In the genomic region with DNA sequence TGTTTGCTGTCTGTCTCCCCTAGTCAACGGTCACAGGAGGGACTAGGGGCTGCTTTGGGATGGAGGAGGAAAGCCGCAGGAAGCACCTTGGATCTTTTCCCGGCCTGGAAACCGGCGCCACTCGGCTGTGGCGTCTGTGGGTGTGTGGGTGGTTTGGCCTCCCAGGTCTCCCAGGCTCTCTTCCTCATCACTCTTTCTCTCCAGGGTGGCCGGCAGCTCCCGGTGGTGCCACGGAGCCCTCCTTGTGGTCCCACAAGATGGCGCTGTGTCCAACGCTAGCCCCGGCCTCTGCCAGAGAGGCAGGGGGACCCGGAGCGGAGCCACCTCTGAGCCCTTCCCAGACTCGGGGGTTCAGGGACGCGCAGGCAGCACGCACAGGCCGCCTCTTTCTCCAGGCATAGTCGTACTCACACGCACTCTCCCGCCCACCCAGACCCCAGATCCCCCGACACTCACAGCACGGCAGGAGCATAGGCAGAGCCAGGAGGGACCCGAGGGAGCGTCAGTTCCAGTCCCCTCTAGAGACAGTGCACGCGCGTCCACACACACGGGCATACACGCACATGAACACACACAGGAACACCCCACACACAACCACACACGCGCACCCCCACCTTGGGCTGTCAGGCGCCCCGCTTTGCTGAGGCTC, we compare ENCODE assay signal across 8 cellular contexts. TPM values are rescaled to one million over a fixed set of nuclear protein-coding genes. Genes with fewer than 3 reads are reported as not detected.
A peak's percentile ranks its signal among the peaks of the same experiment; 100 is the strongest.
DNase-seq lines count a peak whose midpoint lies in the region; ATAC-seq and TF ChIP-seq lines count a peak whose summit lies in the region.

No MANE protein-coding gene starts in this region.

- H3K27ac ChIP-seq in AG04450 (ENCODE audit: low read depth, low read length): no peak overlapping the region

- H3K36me3 Mint-ChIP-seq in activated CD8-positive, alpha-beta T cell treated with anti-CD3 and anti-CD28 coated beads for 36 hours (ENCODE audit: low read depth): no peaks in the 10 kb centered on the region

- H3K9me3 ChIP-seq in AG04450 (ENCODE audit: control insufficient read depth, insufficient read depth, low read length): no peaks in the 10 kb centered on the region; the same call in 1 of the 2 replicates

- intact Hi-C loops in activated CD8-positive, alpha-beta T cell treated with anti-CD3 and anti-CD28 coated beads for 36 hours (cut with micrococcal nuclease): loop anchor here (10.0 kb wide), 1 partner anchor 363 kb away; no protein-coding TSS in a partner anchor

- H3K27me3 Mint-ChIP-seq in activated CD8-positive, alpha-beta T cell treated with anti-CD3 and anti-CD28 coated beads for 36 hours: peaks cover 3% of the 10 kb centered on the region

- H3K27ac Mint-ChIP-seq in activated CD8-positive, alpha-beta T cell treated with anti-CD3 and anti-CD28 coated beads for 36 hours: no peak overlapping the region

- peak overlapping the region; percentile 34; the same call in 1 of the 2 replicates for H3K4me3 ChIP-seq in AG04450 (ENCODE audit: low read depth, low read length)

- peaks cover 6% of the 10 kb centered on the region for H3K27me3 ChIP-seq in AG04450 (ENCODE audit: control insufficient read depth, insufficient read depth, low read length)

- H3K4me3 Mint-ChIP-seq in activated CD8-positive, alpha-beta T cell treated with anti-CD3 and anti-CD28 coated beads for 36 hours: no peak overlapping the region

- peak; percentile 94 for ATAC-seq in activated CD8-positive, alpha-beta T cell treated with anti-CD3 and anti-CD28 coated beads for 36 hours
- ATAC-seq in HG02759 (IDR thresholded peaks at IDR 0.05; ENCODE audit: unreplicated experiment): no peak

- POLR2A ChIA-PET in AG04450 (lab: Yijun Ruan, JAX): interaction anchor here (0.6 to 1.1 kb wide), 2 partner anchors 11 to 367 kb away, joined by 3 to 4 read pairs; no protein-coding TSS in a partner anchor
- POLR2A ChIA-PET in activated CD8-positive, alpha-beta T cell treated with anti-CD3 and anti-CD28 coated beads for 36 hours (lab: Charles Lee): interaction anchor here (0.6 kb wide), 2 partner anchors 367 to 766 kb away, joined by 3 read pairs; partner anchors contain the start of gene DHCR24

- H3K4me1 Mint-ChIP-seq in activated CD8-positive, alpha-beta T cell treated with anti-CD3 and anti-CD28 coated beads for 36 hours (ENCODE audit: low read depth): peaks cover 8% of the 10 kb centered on the region

- peak; percentile 78 for TF ChIP-seq CTCF in AG04450 (IDR thresholded peaks at IDR 0.05; ENCODE audit: low read depth, low read length)
- peak; percentile 30 for TF ChIP-seq CTCF in GM20000 (IDR thresholded peaks at IDR 0.05; ENCODE audit: extremely low read depth, missing control alignments)
- TF ChIP-seq CTCF in activated CD8-positive, alpha-beta T cell treated with anti-CD3 and anti-CD28 coated beads for 36 hours (IDR thresholded peaks at IDR 0.05): peak; percentile 78

- CTCF ChIA-PET in AG04450 (lab: Charles Lee): interaction anchor here (0.6 to 6.5 kb wide), 16 partner anchors 9 to 427 kb away, joined by 3 to 35 read pairs (median 4); partner anchors contain the start of gene ACOT11
- CTCF ChIA-PET in activated CD8-positive, alpha-beta T cell treated with anti-CD3 and anti-CD28 coated beads for 36 hours (lab: Charles Lee): interaction anchor here (1.3 to 3.2 kb wide), 4 partner anchors 9 to 371 kb away, joined by 3 to 19 read pairs (median 9); no protein-coding TSS in a partner anchor

- DNase-seq in AG04450 (ENCODE audit: low read depth, low spot score) (peak; percentile 37), GM20000 (ENCODE audit: low spot score) (peak; percentile 77), NCI-H69 (lab: John Stamatoyannopoulos, UW) (peak; percentile 78), medulla oblongata (ENCODE audit: extremely low spot score) (peak; percentile 76)
- DNase-seq in activated CD8-positive, alpha-beta T cell treated with anti-CD3 and anti-CD28 coated beads for 36 hours: peak; percentile 79
- DNase-seq in effector CD4-positive, alpha-beta T cell: peak; percentile 44
- DNase-seq in stimulated activated CD4-positive, alpha-beta T cell treated with anti-CD3 and anti-CD28 coated beads, TNF-alpha, amount 100 ng/mL, for 48 hours (ENCODE audit: low read depth in 3 of 3): peak; percentile 45 to 62 (median 50)

- no peaks in the 10 kb centered on the region for H3K9me3 Mint-ChIP-seq in activated CD8-positive, alpha-beta T cell treated with anti-CD3 and anti-CD28 coated beads for 36 hours

RNA-seq across cellular contexts. Expression of gene CDCP2, which starts 31.2 kb away (rescaled TPM):
- polyA plus RNA-seq in AG04450 (2011; rRNA removed): not detected in 2 replicates
- polyA minus RNA-seq in AG04450 (2011; rRNA and poly(A)+ RNA removed): not detected in 2 replicates
- under 1 TPM in 1 of 2 experiments, not detected in 1; 0.18 TPM for total RNA-seq in activated CD8-positive, alpha-beta T cell treated with anti-CD3 and anti-CD28 coated beads for 36 hours
